ENCODE assay signal across 26 cellular contexts in the genomic region with DNA sequence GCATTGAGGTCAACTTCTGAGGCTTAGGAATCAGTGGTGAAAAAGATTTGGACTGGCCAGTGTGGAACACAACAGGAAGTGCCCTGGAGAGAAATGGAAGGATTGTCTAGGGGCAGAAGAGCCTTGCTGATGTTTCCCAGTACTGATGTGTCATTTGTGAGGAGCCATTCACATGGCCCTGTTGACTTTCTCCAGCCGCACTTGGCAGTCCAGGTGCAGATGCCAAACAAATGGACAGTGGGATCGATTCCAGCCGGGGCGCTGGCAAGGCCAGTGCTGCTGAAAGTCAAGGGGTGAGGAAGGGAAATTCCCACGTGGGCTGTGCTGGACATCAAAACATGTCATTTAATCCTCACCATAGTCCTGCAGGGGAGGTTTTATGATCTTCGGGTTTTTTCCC. TPM values are rescaled to one million over a fixed set of nuclear protein-coding genes. Genes with fewer than 3 reads are reported as not detected.
DNase-seq lines count a peak whose midpoint lies in the region; ATAC-seq, FAIRE-seq and TF ChIP-seq lines count a peak whose summit lies in the region.
"Had no signal": no experiment of that assay in that cellular context is flagged by ENCODE, and none has a peak within 500 bp of the region (broad histone marks: within the 10 kb centered on the region; RNA-seq: fewer than 3 reads in every experiment).

No MANE protein-coding gene starts in this region.

- ATAC-seq in GM18870 (IDR thresholded peaks at IDR 0.05; ENCODE audit: unreplicated experiment) (no peak), omental fat pad (ENCODE audit: low FRiP score) (no peak)
- ATAC-seq: PC-3, sciatic nerve, T-cell had no signal

- no peaks in the 10 kb centered on the region for H3K9me3 ChIP-seq in stomach
- H3K9me3 ChIP-seq: ascending aorta, tibial artery had no signal

- intact Hi-C loops in stomach (cut with DNase I; ENCODE audit: low total_unique reads) = no loop called here

- H3K36me3 ChIP-seq in bronchial epithelial cell (ENCODE audit: control insufficient read depth, insufficient read depth, low read length) (no peaks in the 10 kb centered on the region), stomach (no peaks in the 10 kb centered on the region)
- H3K36me3 ChIP-seq: ascending aorta, tibial artery had no signal

- TF ChIP-seq CTCF in bronchial epithelial cell (IDR thresholded peaks at IDR 0.05; ENCODE audit: insufficient read depth, low read length, severe bottlenecking) (no peak), stomach (IDR thresholded peaks at IDR 0.05) (no peak), coronary artery (IDR thresholded peaks at IDR 0.05) (no peak), omental fat pad (IDR thresholded peaks at IDR 0.05) (no peak)

- H3K27me3 ChIP-seq in bronchial epithelial cell (ENCODE audit: control insufficient read depth, insufficient read depth, low read length) = peaks cover under 1% of the 10 kb centered on the region
- peaks cover 0 to 29% (median 10%) of the 10 kb centered on the region in 3 donors for H3K27me3 ChIP-seq in stomach
- H3K27me3 ChIP-seq: ascending aorta had no signal

- FAIRE-seq in bronchial epithelial cell (lab: Jason Lieb, UNC) = peak; percentile 32
- FAIRE-seq: GM18507, H54 had no signal

- H3K27ac ChIP-seq in stomach (no peak overlapping the region), coronary artery (no peak overlapping the region)
- H3K27ac ChIP-seq: ascending aorta, parathyroid adenoma, tibial artery had no signal

- TF ChIP-seq EP300 in stomach (IDR thresholded peaks at IDR 0.05) = no peak

- peak; percentile 2 for DNase-seq in NCI-H146 treated with DMSO at 0.1 percent for 48 hours (lab: John Stamatoyannopoulos, UW; ENCODE audit: unreplicated experiment)
- DNase-seq in bronchial epithelial cell (ENCODE audit: low read depth) = no peak
- peak; percentile 11 for DNase-seq in left kidney (ENCODE audit: low read depth, low spot score)
- DNase-seq in stomach = peak; percentile 70
- no peak for DNase-seq in coronary artery (ENCODE audit: low spot score)
- DNase-seq in omental fat pad (ENCODE audit: low spot score) = no peak
- DNase-seq: activated CD4-positive, alpha-beta memory T cell treated with anti-CD3 and anti-CD28 coated beads, Interleukin-2, amount 10 ng/mL, durations not matched to agents 7 days and 5 days; activated naive CD8-positive, alpha-beta T cell treated with anti-CD3 and anti-CD28 coated beads for 36 hours; CD4-positive, alpha-beta T cell; DMS153; glutamatergic neuron; midbrain; NCI-H1105 treated with DMSO at 0.1 percent for 48 hours; NCI-H2081; NCI-H446 treated with DMSO at 0.1 percent for 48 hours; PC-3; stimulated activated CD4-positive, alpha-beta T cell treated with anti-CD3 and anti-CD28 coated beads, Interleukin-15, amount 100 ng/mL, for 24 hours; T-cell; tibial artery had no signal

- H3K4me1 ChIP-seq in stomach = peaks cover 3 to 23% (median 14%) of the 10 kb centered on the region in 4 donors
- H3K4me1 ChIP-seq: ascending aorta, parathyroid adenoma, tibial artery had no signal

- 18 to 38% (median 34%) methylated on average over 6 of the region's 6 CpGs for WGBS in stomach, 5 donors

- H3K4me3 ChIP-seq in bronchial epithelial cell (ENCODE audit: low read depth, low read length) = no peak overlapping the region
- no peak overlapping the region for H3K4me3 ChIP-seq in stomach
- H3K4me3 ChIP-seq in coronary artery = no peak overlapping the region
- H3K4me3 ChIP-seq: ascending aorta, tibial artery had no signal

- no peak for TF ChIP-seq POLR2A in stomach (IDR thresholded peaks at IDR 0.05)

RNA-seq across cellular contexts. Expression of a gene that starts 4.9 kb away (rescaled TPM):
- total RNA-seq in bronchial epithelial cell (0.13 TPM in 1 of 2 replicates, not detected in the other), stomach (under 1 TPM in 1 of 5 donors, not detected in 4; 0.37 TPM), omental fat pad (under 1 TPM in 2 of 4 donors, not detected in 2; 0.60 to 0.74 TPM)
- polyA plus RNA-seq in stomach = 1 to 10 TPM in 1 of 3 donors, under 1 TPM in 2; 0.40 to 6.0 (median 0.44) TPM
- total RNA-seq: activated naive CD8-positive, alpha-beta T cell treated with anti-CD3 and anti-CD28 coated beads for 36 hours; activated T-helper 2 cell treated with anti-CD3 and anti-CD28 coated beads, Interferon-gamma antibody, Interleukin-2, Interleukin-4, amounts not matched to agents 10 μg/mL and 5 μg/mL and 100 μg/mL, durations not matched to agents 14 hours and 24 hours and 36 hours; ascending aorta; CD4-positive, alpha-beta T cell; PC-3; T-cell had no signal

RNA-seq across cellular contexts. Expression of a gene that starts 26.4 kb away (rescaled TPM):
- total RNA-seq in bronchial epithelial cell (0.13 TPM in 1 of 2 replicates, not detected in the other), stomach (1 to 10 TPM in 1 of 5 donors, not detected in 4; 2.0 TPM), omental fat pad (1 to 10 TPM in 1 of 4 donors, under 1 TPM in 1, not detected in 2; 0.36 to 1.7 TPM)
- polyA plus RNA-seq in stomach = under 1 TPM in 2 of 3 donors, not detected in 1; 0.30 to 0.46 TPM
- total RNA-seq: activated CD4-positive, alpha-beta memory T cell treated with anti-CD3 and anti-CD28 coated beads, Interleukin-2, amount 10 ng/mL, durations not matched to agents 7 days and 5 days; activated naive CD8-positive, alpha-beta T cell treated with anti-CD3 and anti-CD28 coated beads for 36 hours; activated T-helper 2 cell treated with anti-CD3 and anti-CD28 coated beads, Interferon-gamma antibody, Interleukin-2, Interleukin-4, amounts not matched to agents 10 μg/mL and 5 μg/mL and 100 μg/mL, durations not matched to agents 14 hours and 24 hours and 36 hours; ascending aorta; CD4-positive, alpha-beta T cell; sciatic nerve had no signal

RNA-seq across cellular contexts. Expression of a gene that starts 39.3 kb away (rescaled TPM):
- total RNA-seq in bronchial epithelial cell (8.4 and 8.7 TPM in 2 replicates), stomach (10 to 100 TPM in 3 of 5 donors, 1 to 10 TPM in 2; 1.8 to 33.8 (median 11.0) TPM), omental fat pad (1 to 10 TPM; 3.2 to 7.6 (median 4.6) TPM)
- 1 to 10 TPM; 2.6 to 4.1 (median 2.9) TPM for polyA plus RNA-seq in stomach

RNA-seq across cellular contexts. Expression of a gene that starts 50.7 kb away (rescaled TPM):
- total RNA-seq in bronchial epithelial cell (not detected in 2 replicates), stomach (10 to 100 TPM in 1 of 5 donors, under 1 TPM in 1, not detected in 3; 0.18 to 26.3 TPM), omental fat pad (under 1 TPM in 1 of 4 donors, not detected in 3; 0.65 TPM)
- under 1 TPM in 2 of 3 donors, not detected in 1; 0.18 to 0.44 TPM for polyA plus RNA-seq in stomach
- total RNA-seq: activated CD4-positive, alpha-beta memory T cell treated with anti-CD3 and anti-CD28 coated beads, Interleukin-2, amount 10 ng/mL, durations not matched to agents 7 days and 5 days; activated naive CD8-positive, alpha-beta T cell treated with anti-CD3 and anti-CD28 coated beads for 36 hours; activated T-helper 2 cell treated with anti-CD3 and anti-CD28 coated beads, Interferon-gamma antibody, Interleukin-2, Interleukin-4, amounts not matched to agents 10 μg/mL and 5 μg/mL and 100 μg/mL, durations not matched to agents 14 hours and 24 hours and 36 hours; CD4-positive, alpha-beta T cell had no signal

Comparison
In these comparisons a context has a peak if more than half of its experiments do, and no peak if none do; other contexts are left out.
1. DNase-seq: peak in NCI-H146 treated with DMSO at 0.1 percent for 48 hours (single experiment), left kidney (single experiment) and stomach (single experiment); none in bronchial epithelial cell (single experiment), coronary artery (single experiment) and omental fat pad (single experiment).